Comparison of ENCODE assay signal across 1 cellular context in the genomic region with DNA sequence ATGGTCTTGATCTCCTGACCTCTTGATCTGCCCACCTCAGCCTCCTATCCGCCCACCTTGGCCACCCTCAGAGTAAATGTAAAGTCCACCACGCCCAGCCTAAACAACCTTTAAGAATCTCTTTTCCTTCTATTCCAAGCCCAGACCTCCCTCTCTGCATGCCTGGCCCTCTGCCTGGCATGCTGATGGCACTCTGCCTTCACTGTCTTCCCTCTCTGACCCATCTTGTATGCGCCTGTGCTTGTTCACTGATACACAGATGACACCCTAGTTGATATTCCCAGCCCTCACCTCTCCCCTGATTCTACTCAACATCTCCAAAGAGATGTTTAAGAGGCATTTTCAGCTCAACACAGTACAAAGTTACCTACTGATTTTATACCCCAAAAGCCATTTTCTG.
TF ChIP-seq lines count a peak whose summit lies in the region.

No MANE protein-coding gene starts in this region.

TF ChIP-seq in GM23338, 12 proteins besides CTCF, POLR2A, EP300 and RAD21:
- no peak for TF ChIP-seq ZNF462 (CRISPR knock-in tag; IDR thresholded peaks at IDR 0.05)
